Comparison of ENCODE assay signal across 25 cellular contexts in the genomic region with DNA sequence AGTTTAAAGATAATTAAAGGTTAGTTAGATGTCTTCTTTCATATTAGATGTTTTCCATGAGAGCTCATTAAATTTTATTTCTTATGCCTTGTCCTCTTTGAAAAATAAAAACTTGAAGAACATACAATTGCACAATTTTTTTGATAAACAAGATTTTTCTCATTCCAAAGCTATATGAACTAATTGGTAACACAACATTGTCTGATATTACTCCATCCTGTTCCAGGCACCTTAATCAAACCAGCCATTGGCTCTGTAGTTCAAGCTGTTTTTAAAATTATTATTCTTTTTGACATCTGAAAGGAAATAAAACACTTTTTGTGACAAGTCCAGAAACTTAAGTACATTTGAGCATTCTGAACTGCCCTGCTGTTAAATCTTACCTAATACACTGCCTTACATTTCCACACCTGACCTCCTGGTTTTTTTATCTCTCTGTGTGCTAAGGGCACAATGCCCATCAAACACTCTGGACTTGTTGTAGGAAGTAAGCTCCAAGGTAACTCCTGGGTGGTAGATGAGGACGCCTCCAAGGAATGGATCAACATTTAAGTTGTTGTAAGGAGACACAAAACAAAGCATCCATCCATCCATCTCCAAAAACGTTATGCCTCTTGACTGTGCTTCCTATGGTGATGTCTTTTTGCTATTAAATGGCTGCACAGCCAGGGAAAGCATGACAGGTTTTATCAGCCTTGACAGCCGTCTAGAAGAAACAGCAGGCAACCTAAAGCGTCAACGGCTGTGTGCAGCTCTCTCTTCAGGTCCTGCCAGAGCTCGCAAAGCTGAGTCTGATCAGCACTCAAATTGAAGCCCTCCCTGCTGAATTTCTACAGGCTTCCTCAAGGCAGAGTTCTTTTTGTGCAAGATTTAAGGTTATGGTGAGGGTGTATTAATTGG.
"Had no signal": no experiment of that assay in that cellular context is flagged by ENCODE, and none has a peak within 500 bp of the region (broad histone marks: within the 10 kb centered on the region; RNA-seq: fewer than 3 reads in every experiment).

No MANE protein-coding gene starts in this region.

- H3K4me3 ChIP-seq: gastroesophageal sphincter, left lung, mucosa of descending colon, skin epidermis, tibial artery had no signal

- H3K4me1 Mint-ChIP-seq: central memory CD8-positive, alpha-beta T cell; naive thymus-derived CD8-positive, alpha-beta T cell; WTC11 had no signal

- H3K27me3 Mint-ChIP-seq: central memory CD8-positive, alpha-beta T cell; naive thymus-derived CD8-positive, alpha-beta T cell; progenitor cell of endocrine pancreas had no signal

- H3K36me3 Mint-ChIP-seq: activated naive CD4-positive, alpha-beta T cell treated with anti-CD3 and anti-CD28 coated beads, Interleukin-2, amount 50 U/mL, for 72 hours; naive thymus-derived CD8-positive, alpha-beta T cell; WTC11 had no signal

- H3K27ac Mint-ChIP-seq: activated CD8-positive, alpha-beta T cell treated with anti-CD3 and anti-CD28 coated beads, Interleukin-2, amount 10 ng/mL, durations not matched to agents 7 days and 5 days; activated naive CD4-positive, alpha-beta T cell treated with anti-CD3 and anti-CD28 coated beads, Interleukin-2, amount 50 U/mL, for 72 hours; naive thymus-derived CD8-positive, alpha-beta T cell; progenitor cell of endocrine pancreas; T-helper 1 cell treated with Interleukin-12 subunit alpha and Interleukin-12 subunit beta and Interleukin-4 antibody, amounts not matched to agents 30 μg/mL and 1 μg/mL, for 36 hours; WTC11 had no signal

- H3K4me3 Mint-ChIP-seq: activated CD8-positive, alpha-beta T cell treated with anti-CD3 and anti-CD28 coated beads, Interleukin-2, amount 10 ng/mL, durations not matched to agents 7 days and 5 days; central memory CD8-positive, alpha-beta T cell; naive thymus-derived CD8-positive, alpha-beta T cell; T-helper 1 cell treated with Interleukin-12 subunit alpha and Interleukin-12 subunit beta and Interleukin-4 antibody, amounts not matched to agents 30 μg/mL and 1 μg/mL, for 36 hours; WTC11 had no signal

- DNase-seq: activated CD4-positive, alpha-beta T cell treated with anti-CD3 and anti-CD28 coated beads for 48 hours; activated CD8-positive, alpha-beta memory T cell treated with anti-CD3 and anti-CD28 coated beads, Interleukin-2, amount 50 U/mL, for 4 hours; activated CD8-positive, alpha-beta T cell treated with anti-CD3 and anti-CD28 coated beads, Interleukin-2, amount 10 ng/mL, durations not matched to agents 7 days and 5 days; activated gamma-delta T cell; activated T-cell treated with anti-CD3 and anti-CD28 coated beads, Interleukin-2, amount 50 U/mL, for 48 hours; brain microvascular endothelial cell; effector CD8-positive, alpha-beta T cell; islet precursor cell; left lung; mammary epithelial cell; mucosa of descending colon; naive thymus-derived CD8-positive, alpha-beta T cell; right cardiac atrium; stimulated activated CD4-positive, alpha-beta T cell treated with anti-CD3 and anti-CD28 coated beads, Interleukin-15, amount 100 ng/mL, for 24 hours; stimulated activated CD4-positive, alpha-beta T cell treated with anti-CD3 and anti-CD28 coated beads, Interleukin-4, amount 100 ng/mL, for 24 hours; stimulated activated naive CD4-positive, alpha-beta T cell; tibial artery had no signal

- FAIRE-seq: urothelium cell line had no signal
